Comparison of ENCODE assay signal across 8 cellular contexts in genomic region chr1:237864338-237865244, GRCh38.
A peak's percentile ranks its signal among the peaks of the same experiment; 100 is the strongest.
DNase-seq lines count a peak whose midpoint lies in the region; ATAC-seq and TF ChIP-seq lines count a peak whose summit lies in the region.

No MANE protein-coding gene starts in this region.

- peak; percentile 76 for ATAC-seq in HG02610 (IDR thresholded peaks at IDR 0.05; ENCODE audit: unreplicated experiment)
- ATAC-seq in stimulated activated naive CD8-positive, alpha-beta T cell treated with anti-CD3 and anti-CD28 coated beads, Interleukin-15, Interleukin-2, amounts not matched to agents 100 U/mL and 50 U/mL, for 24 hours = peak; percentile 43
- ATAC-seq in GM19467 (IDR thresholded peaks at IDR 0.05; ENCODE audit: unreplicated experiment) = no peak

- TF ChIP-seq CTCF in brain microvascular endothelial cell (IDR thresholded peaks at IDR 0.05; ENCODE audit: low read depth, low read length, missing control alignments) = peak; percentile 97

- in situ Hi-C loops in brain microvascular endothelial cell (cut with HindIII; ENCODE audit: low pct_ligation_motif_present, low sequenced_read_pairs) = no loop called here

- no peaks in the 10 kb centered on the region for H3K36me3 ChIP-seq in brain microvascular endothelial cell (replicated peaks)

- no peak overlapping the region for H3K27ac ChIP-seq in brain microvascular endothelial cell

- H3K27me3 ChIP-seq in brain microvascular endothelial cell (replicated peaks) = no peaks in the 10 kb centered on the region

- peak overlapping the region; percentile 42 for H3K4me3 ChIP-seq in brain microvascular endothelial cell (ENCODE audit: low read depth, low read length)

- peak; percentile 39 to 41 for DNase-seq in activated T-cell treated with anti-CD3 and anti-CD28 coated beads, Interleukin-2, amount 50 U/mL, for 48 hours
- DNase-seq in activated T-cell treated with anti-CD3 and anti-CD28 coated beads, Interleukin-2, amount 50 U/mL, for 1 hour = no peak
- DNase-seq in NCI-H774 (lab: John Stamatoyannopoulos, UW) (peak; percentile 69), brain microvascular endothelial cell (peak; percentile 18), kidney tubule cell (ENCODE audit: low spot score) (peak; percentile 89)
- DNase-seq in stimulated activated naive CD8-positive, alpha-beta T cell treated with anti-CD3 and anti-CD28 coated beads, Interleukin-15, Interleukin-2, amounts not matched to agents 100 U/mL and 50 U/mL, for 24 hours = peak; percentile 28
